In genomic region chr15:83230242-83230641, GRCh38 we compare ENCODE assay signal across 9 cellular contexts. TPM values are rescaled to one million over a fixed set of nuclear protein-coding genes. Genes with fewer than 3 reads are reported as not detected.
"Had no signal": no experiment of that assay in that cellular context is flagged by ENCODE, and none has a peak within 500 bp of the region (broad histone marks: within the 10 kb centered on the region; RNA-seq: fewer than 3 reads in every experiment).

No MANE protein-coding gene starts in this region.

- H3K9ac ChIP-seq: KMS-11 had no signal

- H3K9me3 Mint-ChIP-seq: HFFc6 had no signal

- H3K4me3 Mint-ChIP-seq: GM23338, H9, HFFc6 had no signal

- H3K4me3 ChIP-seq: GM23338 had no signal

- ATAC-seq: GM23338 had no signal

- H3K4me1 Mint-ChIP-seq: GM23338, H9 had no signal

- H3K27ac ChIP-seq: HL-60, KMS-11 had no signal

- DNase-seq: H9, HCEC 1CT, HFFc6, IMR-90, Karpas-422, KBM-7 had no signal

- H3K27ac Mint-ChIP-seq: GM23338, H9, HFFc6 had no signal

RNA-seq across cellular contexts. Expression of gene BNC1, which starts 54.2 kb away (rescaled TPM):
- total RNA-seq: H9 had no signal
